11 cellular contexts compared by ENCODE assay signal in the genomic region with DNA sequence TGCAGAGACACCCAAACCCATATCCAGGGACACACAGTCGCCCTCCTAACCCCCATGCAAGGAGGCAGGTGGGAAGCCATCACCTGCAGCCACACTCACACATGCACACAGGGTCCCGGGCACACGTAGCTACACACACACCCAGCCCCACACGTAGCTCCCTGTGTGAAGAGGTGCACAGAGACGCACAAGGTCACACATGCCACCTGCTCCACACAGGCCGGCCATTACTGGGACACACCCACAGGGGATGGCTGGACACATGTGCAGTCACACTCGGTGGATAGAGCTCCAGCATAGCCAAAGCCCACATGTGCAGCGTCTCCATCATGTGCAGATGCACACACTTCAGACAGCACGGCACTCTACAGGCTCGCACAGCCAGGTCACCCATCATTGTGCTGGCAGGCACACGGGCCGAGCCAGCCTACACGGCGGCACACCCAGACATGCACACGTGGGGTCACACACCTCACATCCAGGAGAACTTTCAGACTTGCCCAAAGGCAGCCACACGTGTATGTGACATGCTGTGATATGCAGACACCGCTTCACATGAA. TPM values are rescaled to one million over a fixed set of nuclear protein-coding genes. Genes with fewer than 3 reads are reported as not detected.
A peak's percentile ranks its signal among the peaks of the same experiment; 100 is the strongest.
DNase-seq lines count a peak whose midpoint lies in the region; ATAC-seq, FAIRE-seq and TF ChIP-seq lines count a peak whose summit lies in the region.
"Had no signal": no experiment of that assay in that cellular context is flagged by ENCODE, and none has a peak within 500 bp of the region (broad histone marks: within the 10 kb centered on the region; RNA-seq: fewer than 3 reads in every experiment).

No MANE protein-coding gene starts in this region.

- H3K9ac ChIP-seq in kidney (ENCODE audit: low read length in 2 of 2): no peak overlapping the region

- peak overlapping the region; percentile 84 for H3K4me3 Mint-ChIP-seq in activated CD4-positive, alpha-beta T cell treated with anti-CD3 and anti-CD28 coated beads for 36 hours
- peak overlapping the region; percentile 94 for H3K4me3 Mint-ChIP-seq in activated B cell treated with CpG ODN at 0.5 μM for 24 hours
- peak overlapping the region; percentile 98 for H3K4me3 Mint-ChIP-seq in stimulated activated naive B cell treated with anti-CD40 and anti-IgM and Interleukin-4, amounts not matched to agents 10 μg/mL and 1 μg/mL and 100 μg/mL, for 72 hours

- peaks cover 11% of the 10 kb centered on the region for H3K4me1 Mint-ChIP-seq in activated CD4-positive, alpha-beta T cell treated with anti-CD3 and anti-CD28 coated beads for 36 hours
- peaks cover 16% of the 10 kb centered on the region for H3K4me1 Mint-ChIP-seq in activated B cell treated with CpG ODN at 0.5 μM for 24 hours
- peaks cover 18 to 28% of the 10 kb centered on the region in 2 donors for H3K4me1 Mint-ChIP-seq in stimulated activated naive B cell treated with anti-CD40 and anti-IgM and Interleukin-4, amounts not matched to agents 10 μg/mL and 1 μg/mL and 100 μg/mL, for 72 hours

- intact Hi-C loops in activated CD4-positive, alpha-beta T cell treated with anti-CD3 and anti-CD28 coated beads for 36 hours (cut with DNase I, micrococcal nuclease): loop anchor here in 1 of 2 experiments (2.0 kb wide), 2 partner anchors 164 to 356 kb away; partner anchors contain the start of genes ZNF471 and ZSCAN5A
- intact Hi-C loops in activated B cell treated with CpG ODN at 0.5 μM for 24 hours (cut with micrococcal nuclease) (loop anchor here (5.0 kb wide), 1 partner anchor 193 kb away; the partner anchor contains the start of gene ZNF667), kidney (cut with DNase I) (loop anchor here (10.0 kb wide), 1 partner anchor 296 kb away; no protein-coding TSS in a partner anchor)

- TF ChIP-seq CTCF in activated B cell treated with CpG ODN at 0.5 μM for 24 hours (IDR thresholded peaks at IDR 0.05): no peak
- no peak for TF ChIP-seq CTCF in kidney (IDR thresholded peaks at IDR 0.05; ENCODE audit: borderline replicate concordance, extremely low read depth, insufficient read depth)

- H3K27ac Mint-ChIP-seq in activated CD4-positive, alpha-beta T cell treated with anti-CD3 and anti-CD28 coated beads for 36 hours: peak overlapping the region; percentile 26
- no peak overlapping the region for H3K27ac Mint-ChIP-seq in activated B cell treated with CpG ODN at 0.5 μM for 24 hours
- peak overlapping the region; percentile 47 for H3K27ac Mint-ChIP-seq in stimulated activated naive B cell treated with anti-CD40 and anti-IgM and Interleukin-4, amounts not matched to agents 10 μg/mL and 1 μg/mL and 100 μg/mL, for 72 hours

- H3K36me3 Mint-ChIP-seq in activated CD4-positive, alpha-beta T cell treated with anti-CD3 and anti-CD28 coated beads for 36 hours (ENCODE audit: low read depth): peaks cover 25% of the 10 kb centered on the region
- peaks cover 12% of the 10 kb centered on the region for H3K36me3 Mint-ChIP-seq in activated B cell treated with CpG ODN at 0.5 μM for 24 hours (ENCODE audit: low read depth)
- H3K36me3 Mint-ChIP-seq in stimulated activated naive B cell treated with anti-CD40 and anti-IgM and Interleukin-4, amounts not matched to agents 10 μg/mL and 1 μg/mL and 100 μg/mL, for 72 hours: peaks cover 15 to 23% of the 10 kb centered on the region in 2 donors

- H3K9me3 ChIP-seq in kidney (ENCODE audit: control insufficient read depth in 1 of 2, low read length in 2 of 2): no peaks in the 10 kb centered on the region

- peaks cover 0 to 14% of the 10 kb centered on the region in 2 donors for H3K4me1 ChIP-seq in kidney (ENCODE audit: control insufficient read depth in 1 of 2, insufficient read depth in 1 of 2, low read depth in 1 of 2, low read length in 2 of 2)

- no peak for FAIRE-seq in kidney (lab: Jason Lieb, UNC)

- H3K27me3 Mint-ChIP-seq in activated CD4-positive, alpha-beta T cell treated with anti-CD3 and anti-CD28 coated beads for 36 hours: no peaks in the 10 kb centered on the region
- H3K27me3 Mint-ChIP-seq in activated B cell treated with CpG ODN at 0.5 μM for 24 hours: no peaks in the 10 kb centered on the region
- no peaks in the 10 kb centered on the region for H3K27me3 Mint-ChIP-seq in stimulated activated naive B cell treated with anti-CD40 and anti-IgM and Interleukin-4, amounts not matched to agents 10 μg/mL and 1 μg/mL and 100 μg/mL, for 72 hours

- POLR2A ChIA-PET in activated CD4-positive, alpha-beta T cell treated with anti-CD3 and anti-CD28 coated beads for 36 hours (lab: Charles Lee): no interaction called here
- POLR2A ChIA-PET in activated B cell treated with CpG ODN at 0.5 μM for 24 hours (lab: Charles Lee): interaction anchor here (1.4 kb wide), 1 partner anchor 10 kb away, joined by 5 read pairs; no protein-coding TSS in a partner anchor

- no peak for ATAC-seq in activated CD4-positive, alpha-beta T cell treated with anti-CD3 and anti-CD28 coated beads for 36 hours
- no peak for ATAC-seq in activated B cell treated with CpG ODN at 0.5 μM for 24 hours (ENCODE audit: low read depth)
- ATAC-seq in stimulated activated naive B cell treated with anti-CD40 and anti-IgM and Interleukin-4, amounts not matched to agents 10 μg/mL and 1 μg/mL and 100 μg/mL, for 72 hours (replicated peaks): no peak

- DNase-seq in activated CD4-positive, alpha-beta T cell treated with anti-CD3 and anti-CD28 coated beads for 36 hours: no peak
- DNase-seq in activated CD4-positive, alpha-beta T cell treated with anti-CD3 and anti-CD28 coated beads, Interleukin-2, amount 50 U/mL, for 4 hours: no peak
- DNase-seq in activated B cell treated with CpG ODN at 0.5 μM for 24 hours: no peak
- no peak for DNase-seq in kidney
- DNase-seq in stimulated activated naive B cell treated with anti-CD40 and anti-IgM and Interleukin-4, amounts not matched to agents 10 μg/mL and 1 μg/mL and 100 μg/mL, for 72 hours: no peak
- DNase-seq in LoVo (ENCODE audit: low spot score): no peak
- no peak for DNase-seq in NCI-H69 (lab: John Stamatoyannopoulos, UW)
- DNase-seq in CD1c-positive myeloid dendritic cell (ENCODE audit: extremely low spot score): no peak
- DNase-seq: NCI-H226 had no signal

- H3K36me3 ChIP-seq in kidney (ENCODE audit: control insufficient read depth in 1 of 2, insufficient read depth in 2 of 2, low read length in 2 of 2): no peaks in the 10 kb centered on the region

- CTCF ChIA-PET in activated CD4-positive, alpha-beta T cell treated with anti-CD3 and anti-CD28 coated beads for 36 hours (lab: Charles Lee): no interaction called here
- CTCF ChIA-PET in activated B cell treated with CpG ODN at 0.5 μM for 24 hours (lab: Charles Lee): no interaction called here

- H3K9me3 Mint-ChIP-seq in activated CD4-positive, alpha-beta T cell treated with anti-CD3 and anti-CD28 coated beads for 36 hours (ENCODE audit: low read depth): peaks cover 8% of the 10 kb centered on the region
- H3K9me3 Mint-ChIP-seq in activated B cell treated with CpG ODN at 0.5 μM for 24 hours: no peaks in the 10 kb centered on the region
- H3K9me3 Mint-ChIP-seq in stimulated activated naive B cell treated with anti-CD40 and anti-IgM and Interleukin-4, amounts not matched to agents 10 μg/mL and 1 μg/mL and 100 μg/mL, for 72 hours: peaks cover 0 to 4% of the 10 kb centered on the region in 2 donors

- H3K27ac ChIP-seq in kidney (ENCODE audit: low read depth in 2 of 2, low read length in 2 of 2): no peak overlapping the region
- H3K27ac ChIP-seq: 22Rv1 had no signal

- peak overlapping the region; percentile 85 to 97 for H3K4me3 ChIP-seq in kidney (ENCODE audit: low read length in 2 of 2)

RNA-seq across cellular contexts. Expression of gene ZNF835, which starts 1.1 kb away (rescaled TPM):
- 1 to 10 TPM; 2.8 to 4.5 TPM for total RNA-seq in activated CD4-positive, alpha-beta T cell treated with anti-CD3 and anti-CD28 coated beads for 36 hours
- total RNA-seq in activated B cell treated with CpG ODN at 0.5 μM for 24 hours (5.5 and 5.7 TPM in 2 replicates), kidney (5.3 TPM)
- 1.7 TPM for polyA plus RNA-seq in kidney (ENCODE audit: insufficient read depth, low read depth, low replicate concordance)

RNA-seq across cellular contexts. Expression of gene SMIM17, which starts 27.5 kb away (rescaled TPM):
- total RNA-seq in activated CD4-positive, alpha-beta T cell treated with anti-CD3 and anti-CD28 coated beads for 36 hours: not detected
- total RNA-seq in activated B cell treated with CpG ODN at 0.5 μM for 24 hours (not detected in 2 replicates), kidney (0.47 TPM)
- polyA plus RNA-seq in kidney (ENCODE audit: insufficient read depth, low read depth, low replicate concordance): not detected
- total RNA-seq: T-helper 2 cell treated with Interferon-gamma antibody and Interleukin-4, amounts not matched to agents 100 ng/mL and 5 ng/mL, for 36 hours had no signal
